Comparison of ENCODE assay signal across 18 cellular contexts in the genomic region with DNA sequence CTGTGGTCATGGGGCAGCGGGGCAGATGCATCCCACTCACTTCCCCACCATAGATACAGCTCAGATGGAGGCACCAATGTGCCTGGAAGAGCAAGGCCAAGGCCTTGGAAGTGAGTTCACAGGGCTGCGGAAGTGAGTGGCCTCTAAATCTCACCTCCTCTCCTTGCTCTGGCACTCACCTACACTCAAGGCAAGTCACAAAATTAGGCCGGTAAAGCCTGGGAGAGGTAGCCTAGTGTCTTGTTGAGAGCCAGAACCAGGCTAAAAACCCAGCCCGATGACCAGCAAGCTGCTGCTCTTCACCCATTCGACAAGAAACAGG.
"Had no signal": no experiment of that assay in that cellular context is flagged by ENCODE, and none has a peak within 500 bp of the region (broad histone marks: within the 10 kb centered on the region; RNA-seq: fewer than 3 reads in every experiment).

No MANE protein-coding gene starts in this region.

- H3K4me3 ChIP-seq: lower lobe of right lung, thoracic aorta, uterus had no signal

- H3K27ac Mint-ChIP-seq: activated CD4-positive, alpha-beta T cell treated with anti-CD3 and anti-CD28 coated beads for 36 hours; activated CD8-positive, alpha-beta T cell treated with anti-CD3 and anti-CD28 coated beads for 36 hours; activated T-helper 1 cell treated with anti-CD3 and anti-CD28 coated beads, Interleukin-12 subunit alpha, Interleukin-12 subunit beta, Interleukin-2, Interleukin-4 antibody, amounts not matched to agents 30 ng/mL and 10 ng/mL and 1 ng/mL, durations not matched to agents 14 hours and 24 hours and 36 hours had no signal

- H3K36me3 ChIP-seq: lower lobe of right lung, thoracic aorta, uterus had no signal

- FAIRE-seq: endometrium had no signal

- H3K27me3 Mint-ChIP-seq: activated CD4-positive, alpha-beta T cell treated with anti-CD3 and anti-CD28 coated beads for 36 hours; activated CD8-positive, alpha-beta T cell treated with anti-CD3 and anti-CD28 coated beads for 36 hours; naive B cell had no signal

- H3K27me3 ChIP-seq: uterus had no signal

- H3K27ac ChIP-seq: lower lobe of right lung, thoracic aorta, uterus had no signal

- H3K9me3 ChIP-seq: lower lobe of right lung, thoracic aorta, uterus had no signal

- DNase-seq: activated CD4-positive, alpha-beta T cell treated with anti-CD3 and anti-CD28 coated beads for 36 hours; activated CD8-positive, alpha-beta T cell treated with anti-CD3 and anti-CD28 coated beads for 36 hours; activated naive CD4-positive, alpha-beta T cell treated with Interleukin-2 at 50 U/mL for 16 hours; dermis blood vessel endothelial cell; left cardiac atrium; midbrain; naive B cell; occipital lobe; stimulated activated CD4-positive, alpha-beta T cell treated with anti-CD3 and anti-CD28 coated beads, Interleukin-2, amount 100 ng/mL, for 24 hours; stimulated activated naive CD4-positive, alpha-beta T cell; T-helper 9 cell; uterus had no signal

- ATAC-seq: activated CD4-positive, alpha-beta T cell treated with anti-CD3 and anti-CD28 coated beads for 36 hours; activated CD8-positive, alpha-beta T cell treated with anti-CD3 and anti-CD28 coated beads for 36 hours; left cardiac atrium; sciatic nerve had no signal

- H3K36me3 Mint-ChIP-seq: naive B cell had no signal

- H3K9me3 Mint-ChIP-seq: activated CD8-positive, alpha-beta T cell treated with anti-CD3 and anti-CD28 coated beads for 36 hours; activated T-helper 1 cell treated with anti-CD3 and anti-CD28 coated beads, Interleukin-12 subunit alpha, Interleukin-12 subunit beta, Interleukin-2, Interleukin-4 antibody, amounts not matched to agents 30 ng/mL and 10 ng/mL and 1 ng/mL, durations not matched to agents 14 hours and 24 hours and 36 hours; brain; naive B cell had no signal

- H3K4me3 Mint-ChIP-seq: activated CD4-positive, alpha-beta T cell treated with anti-CD3 and anti-CD28 coated beads for 36 hours; activated CD8-positive, alpha-beta T cell treated with anti-CD3 and anti-CD28 coated beads for 36 hours; activated T-helper 1 cell treated with anti-CD3 and anti-CD28 coated beads, Interleukin-12 subunit alpha, Interleukin-12 subunit beta, Interleukin-2, Interleukin-4 antibody, amounts not matched to agents 30 ng/mL and 10 ng/mL and 1 ng/mL, durations not matched to agents 14 hours and 24 hours and 36 hours; brain; naive B cell had no signal
